Comparison of ENCODE assay signal across 15 cellular contexts in the genomic region with DNA sequence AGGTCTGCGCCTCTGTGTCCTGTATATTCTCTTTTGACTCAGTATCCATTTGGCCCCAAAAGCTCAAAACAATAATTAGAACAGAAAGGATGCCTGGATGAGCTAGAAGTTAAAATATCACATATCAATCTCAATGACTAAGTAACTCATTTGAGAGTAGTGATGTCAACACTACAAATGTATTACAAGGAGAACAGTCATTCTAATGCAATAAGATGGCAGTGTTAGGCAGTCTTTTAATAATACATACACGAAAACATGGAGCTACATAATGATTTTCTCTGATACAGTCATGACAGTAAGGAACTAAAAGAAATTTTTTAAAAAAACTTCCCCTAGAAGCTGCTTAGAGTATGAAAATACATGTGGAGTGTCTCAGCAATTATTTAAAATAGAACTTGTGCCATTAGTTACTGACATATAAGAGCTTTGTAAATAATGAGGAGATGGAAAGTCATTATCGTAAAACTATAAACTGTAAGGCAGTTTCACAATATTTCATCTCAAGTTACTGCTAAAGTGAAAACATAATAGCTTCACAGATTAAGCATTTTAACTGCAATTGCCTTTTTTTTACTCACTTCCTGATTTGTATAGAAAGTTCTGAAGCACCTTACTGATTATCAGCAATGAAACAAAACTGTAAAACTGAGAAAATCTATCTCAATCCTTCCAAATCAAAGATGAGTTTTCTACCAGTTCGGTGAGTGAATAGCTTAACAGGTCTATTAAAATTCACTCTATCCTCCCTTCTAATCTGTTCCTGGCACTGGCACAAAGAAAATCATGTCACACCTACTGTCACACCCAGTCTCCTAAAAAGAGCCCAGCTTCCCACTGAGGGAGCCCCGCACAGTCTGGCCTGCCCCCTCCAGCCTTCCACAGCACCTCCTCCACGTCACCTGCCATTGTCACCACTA.
DNase-seq lines count a peak whose midpoint lies in the region; ATAC-seq and TF ChIP-seq lines count a peak whose summit lies in the region.
"Had no signal": no experiment of that assay in that cellular context is flagged by ENCODE, and none has a peak within 500 bp of the region (broad histone marks: within the 10 kb centered on the region; RNA-seq: fewer than 3 reads in every experiment).

No MANE protein-coding gene starts in this region.

- ATAC-seq in HG03025 (IDR thresholded peaks at IDR 0.05; ENCODE audit: low FRiP score, unreplicated experiment): no peak
- no peak for ATAC-seq in HG02840 (IDR thresholded peaks at IDR 0.05; ENCODE audit: low FRiP score, unreplicated experiment)

- no peak for TF ChIP-seq EP300 in Ishikawa (IDR thresholded peaks at IDR 0.05; ENCODE audit: borderline replicate concordance)

- no peak for TF ChIP-seq RAD21 in Ishikawa (IDR thresholded peaks at IDR 0.05; ENCODE audit: low read depth)

- DNase-seq in NCI-H345 treated with DMSO at 0.1 percent for 48 hours (lab: John Stamatoyannopoulos, UW; ENCODE audit: unreplicated experiment) (peak; percentile 62), cerebellum (ENCODE audit: low spot score) (peak; percentile 13), stromal cell of bone marrow (ENCODE audit: low read depth) (peak; percentile 16), cerebellar cortex (ENCODE audit: low spot score) (no peak)
- DNase-seq: activated CD8-positive, alpha-beta memory T cell treated with anti-CD3 and anti-CD28 coated beads for 24 hours; HFFc6; NCI-H1092 treated with DMSO at 0.1 percent for 48 hours; NCI-H510A treated with DMSO at 0.1 percent for 48 hours; nephron progenitor cell; RPMI8226; spleen; tibial artery had no signal

TF ChIP-seq in Ishikawa, 13 proteins besides CTCF, POLR2A, EP300 and RAD21:
- TF ChIP-seq, protein P1, sequence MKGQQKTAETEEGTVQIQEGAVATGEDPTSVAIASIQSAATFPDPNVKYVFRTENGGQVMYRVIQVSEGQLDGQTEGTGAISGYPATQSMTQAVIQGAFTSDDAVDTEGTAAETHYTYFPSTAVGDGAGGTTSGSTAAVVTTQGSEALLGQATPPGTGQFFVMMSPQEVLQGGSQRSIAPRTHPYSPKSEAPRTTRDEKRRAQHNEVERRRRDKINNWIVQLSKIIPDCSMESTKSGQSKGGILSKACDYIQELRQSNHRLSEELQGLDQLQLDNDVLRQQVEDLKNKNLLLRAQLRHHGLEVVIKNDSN (IDR thresholded peaks at IDR 0.05): no peak
- TF ChIP-seq TEAD4 (IDR thresholded peaks at IDR 0.05): no peak
- TF ChIP-seq EGR1 (IDR thresholded peaks at IDR 0.05): no peak
- TF ChIP-seq CEBPB (IDR thresholded peaks at IDR 0.05): peak; percentile 39; the same call in 1 of the 2 replicates
- TF ChIP-seq, protein P2, sequence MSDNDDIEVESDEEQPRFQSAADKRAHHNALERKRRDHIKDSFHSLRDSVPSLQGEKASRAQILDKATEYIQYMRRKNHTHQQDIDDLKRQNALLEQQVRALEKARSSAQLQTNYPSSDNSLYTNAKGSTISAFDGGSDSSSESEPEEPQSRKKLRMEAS (IDR thresholded peaks at IDR 0.05): no peak
